8 cellular contexts compared by ENCODE assay signal in the genomic region with DNA sequence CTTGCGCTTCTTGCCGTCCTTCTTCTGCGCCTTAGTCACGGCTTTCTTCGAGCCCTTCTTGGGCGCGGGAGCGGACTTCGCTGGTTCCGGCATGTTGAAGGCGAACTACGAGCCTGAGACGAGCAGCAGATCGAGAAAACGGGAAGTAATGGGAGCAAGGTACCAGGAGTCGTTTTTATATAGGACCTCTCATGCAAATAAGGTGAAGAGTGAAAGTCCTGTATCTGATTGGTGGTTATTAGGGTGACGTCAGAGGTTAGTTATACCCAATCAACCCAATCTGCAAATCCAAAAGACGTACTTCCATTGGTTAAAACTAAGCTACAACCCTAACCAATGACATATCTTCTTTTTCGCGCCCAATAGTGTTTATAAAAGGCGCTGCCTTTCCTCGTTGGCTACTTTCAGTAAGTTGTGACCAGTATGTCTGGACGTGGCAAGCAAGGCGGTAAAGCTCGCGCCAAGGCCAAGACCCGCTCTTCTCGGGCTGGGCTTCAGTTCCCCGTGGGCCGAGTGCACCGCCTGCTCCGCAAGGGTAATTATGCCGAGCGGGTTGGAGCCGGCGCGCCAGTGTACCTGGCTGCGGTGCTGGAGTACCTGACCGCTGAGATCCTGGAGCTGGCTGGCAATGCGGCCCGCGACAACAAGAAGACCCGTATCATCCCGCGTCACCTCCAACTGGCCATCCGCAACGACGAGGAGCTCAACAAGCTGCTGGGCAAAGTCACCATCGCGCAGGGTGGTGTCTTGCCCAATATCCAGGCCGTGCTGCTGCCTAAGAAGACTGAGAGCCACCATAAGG.
A peak's percentile ranks its signal among the peaks of the same experiment; 100 is the strongest.
DNase-seq lines count a peak whose midpoint lies in the region; ATAC-seq and TF ChIP-seq lines count a peak whose summit lies in the region.

No MANE protein-coding gene starts in this region.

- no peaks in the 10 kb centered on the region for H3K9me3 ChIP-seq in Karpas-422 (ENCODE audit: low read length)

- peaks cover 2% of the 10 kb centered on the region; the same call in 1 of the 3 replicates for H3K9me3 Mint-ChIP-seq in GM23338
- H3K9me3 Mint-ChIP-seq in natural killer cell treated with Interleukin-12 subunit alpha and Interleukin-12 subunit beta and Interleukin-15 and Interleukin-18, amount 100 ng/mL, for 72 hours, result no peaks in the 10 kb centered on the region

- peak overlapping the region; percentile 82 for H3K4me3 ChIP-seq in GM23338
- peak overlapping the region; percentile 73 for H3K4me3 ChIP-seq in Karpas-422 (ENCODE audit: low read length)
- peak overlapping the region; percentile 72 to 79 for H3K4me3 ChIP-seq in foreskin fibroblast (ENCODE audit: low read depth in 1 of 2, low read length in 2 of 2)

- no peak overlapping the region for H3K4me3 Mint-ChIP-seq in GM23338
- H3K4me3 Mint-ChIP-seq in natural killer cell treated with Interleukin-12 subunit alpha and Interleukin-12 subunit beta and Interleukin-15 and Interleukin-18, amount 100 ng/mL, for 72 hours, result no peak overlapping the region

- H3F3A ChIP-seq in GM23338 (replicated peaks; ENCODE audit: low read depth), result peaks cover 6% of the 10 kb centered on the region; the same call in 1 of the 2 replicates

- peaks cover 21% of the 10 kb centered on the region; the same call in 2 of the 3 replicates for H3K36me3 Mint-ChIP-seq in GM23338 (ENCODE audit: low read depth)
- peaks cover 5% of the 10 kb centered on the region for H3K36me3 Mint-ChIP-seq in natural killer cell treated with Interleukin-12 subunit alpha and Interleukin-12 subunit beta and Interleukin-15 and Interleukin-18, amount 100 ng/mL, for 72 hours

- H3K9ac ChIP-seq in Karpas-422 (ENCODE audit: low read length), result peak overlapping the region; percentile 78

- peak; percentile 58 for ATAC-seq in GM23338
- ATAC-seq in natural killer cell treated with Interleukin-12 subunit alpha and Interleukin-12 subunit beta and Interleukin-15 and Interleukin-18, amount 100 ng/mL, for 72 hours, result peak; percentile 84 to 89

- H3K9me2 ChIP-seq in GM23338 (ENCODE audit: insufficient read depth), result no peaks in the 10 kb centered on the region
- no peaks in the 10 kb centered on the region for H3K9me2 ChIP-seq in Karpas-422 (replicated peaks; ENCODE audit: insufficient read depth, low read length)

- H2AFZ ChIP-seq in GM23338 (no peak overlapping the region), Karpas-422 (ENCODE audit: low read length) (no peak overlapping the region; the same call in 1 of the 2 replicates)

- H3K27ac ChIP-seq in GM23338 (ENCODE audit: low read depth) (peak overlapping the region; percentile 100), Karpas-422 (ENCODE audit: low read length) (peak overlapping the region; percentile 95), substantia nigra (ENCODE audit: low read depth, low read length, poor library complexity, severe bottlenecking) (peak overlapping the region; percentile 87)

- H3K4me1 ChIP-seq in GM23338 (ENCODE audit: insufficient read depth) (peaks cover 13% of the 10 kb centered on the region; the same call in 1 of the 2 replicates), Karpas-422 (ENCODE audit: low read length) (peaks cover 38% of the 10 kb centered on the region)

- H3K4me2 ChIP-seq in GM23338 (peak overlapping the region; percentile 88), Karpas-422 (ENCODE audit: low read depth, low read length, poor library complexity, severe bottlenecking) (peak overlapping the region; percentile 80)

- peaks cover 16% of the 10 kb centered on the region for H3K4me1 Mint-ChIP-seq in GM23338
- H3K4me1 Mint-ChIP-seq in natural killer cell treated with Interleukin-12 subunit alpha and Interleukin-12 subunit beta and Interleukin-15 and Interleukin-18, amount 100 ng/mL, for 72 hours (ENCODE audit: low read depth in 2 of 2), result peaks cover 7 to 12% of the 10 kb centered on the region in 2 donors

- peak; percentile 99 for DNase-seq in ELR (ENCODE audit: low read depth)
- peak; percentile 98 for DNase-seq in GM23338 (ENCODE audit: low spot score)
- DNase-seq in Karpas-422, result peak; percentile 97
- peak; percentile 100 for DNase-seq in RPMI7951 (ENCODE audit: low read depth)
- peak; percentile 67 for DNase-seq in activated effector memory CD4-positive, alpha-beta T cell treated with Interleukin-2 at 50 U/mL for 16 hours
- DNase-seq in foreskin fibroblast, result peak; percentile 98
- peak; percentile 89 for DNase-seq in natural killer cell treated with Interleukin-12 subunit alpha and Interleukin-12 subunit beta and Interleukin-15 and Interleukin-18, amount 100 ng/mL, for 72 hours (ENCODE audit: low spot score)
- DNase-seq in substantia nigra (lab: John Stamatoyannopoulos, UW), result peak in 46 of 49 donors; percentile 27 to 97 (median 60)

- peaks cover 42% of the 10 kb centered on the region for H3K79me2 ChIP-seq in GM23338 (replicated peaks; ENCODE audit: insufficient read depth)
- H3K79me2 ChIP-seq in Karpas-422 (ENCODE audit: low read length), result peaks cover 6% of the 10 kb centered on the region; the same call in 1 of the 2 replicates

- H3K36me3 ChIP-seq in GM23338 (ENCODE audit: insufficient read depth) (no peaks in the 10 kb centered on the region), Karpas-422 (ENCODE audit: insufficient read depth, low read length) (no peaks in the 10 kb centered on the region)

- H4K20me1 ChIP-seq in GM23338 (replicated peaks; ENCODE audit: insufficient read depth), result no peaks in the 10 kb centered on the region
- H4K20me1 ChIP-seq in Karpas-422 (ENCODE audit: insufficient read depth, low read depth, low read length), result no peaks in the 10 kb centered on the region

- H3K27me3 ChIP-seq in GM23338 (ENCODE audit: insufficient read depth), result no peaks in the 10 kb centered on the region
- no peaks in the 10 kb centered on the region for H3K27me3 ChIP-seq in Karpas-422 (ENCODE audit: low read length)

- TF ChIP-seq CTCF in GM23338 (conservative IDR thresholded peaks at IDR 0.05; ENCODE audit: low read depth in 2 of 2), result no peak
- TF ChIP-seq CTCF in foreskin fibroblast (IDR thresholded peaks at IDR 0.05; ENCODE audit: low read depth, low read length), result no peak

- peaks cover 23% of the 10 kb centered on the region for H3K27me3 Mint-ChIP-seq in GM23338 (ENCODE audit: insufficient read depth, low read depth, poor library complexity)
- H3K27me3 Mint-ChIP-seq in natural killer cell treated with Interleukin-12 subunit alpha and Interleukin-12 subunit beta and Interleukin-15 and Interleukin-18, amount 100 ng/mL, for 72 hours, result no peaks in the 10 kb centered on the region

- no peak overlapping the region for H3K27ac Mint-ChIP-seq in GM23338
- no peak overlapping the region for H3K27ac Mint-ChIP-seq in natural killer cell treated with Interleukin-12 subunit alpha and Interleukin-12 subunit beta and Interleukin-15 and Interleukin-18, amount 100 ng/mL, for 72 hours

TF ChIP-seq in GM23338, 12 proteins besides CTCF, POLR2A, EP300 and RAD21 (continues in another document):
- no peak for TF ChIP-seq ZNF331 (CRISPR knock-in tag; IDR thresholded peaks at IDR 0.05; ENCODE audit: low read depth)
- peak; percentile 99 for TF ChIP-seq POLR2AphosphoS5 (IDR thresholded peaks at IDR 0.05; ENCODE audit: low read depth)
- TF ChIP-seq ZNF114 (CRISPR knock-in tag; IDR thresholded peaks at IDR 0.05), result peak; percentile 91; the same call in 1 of the 2 replicates
- TF ChIP-seq, protein P1, sequence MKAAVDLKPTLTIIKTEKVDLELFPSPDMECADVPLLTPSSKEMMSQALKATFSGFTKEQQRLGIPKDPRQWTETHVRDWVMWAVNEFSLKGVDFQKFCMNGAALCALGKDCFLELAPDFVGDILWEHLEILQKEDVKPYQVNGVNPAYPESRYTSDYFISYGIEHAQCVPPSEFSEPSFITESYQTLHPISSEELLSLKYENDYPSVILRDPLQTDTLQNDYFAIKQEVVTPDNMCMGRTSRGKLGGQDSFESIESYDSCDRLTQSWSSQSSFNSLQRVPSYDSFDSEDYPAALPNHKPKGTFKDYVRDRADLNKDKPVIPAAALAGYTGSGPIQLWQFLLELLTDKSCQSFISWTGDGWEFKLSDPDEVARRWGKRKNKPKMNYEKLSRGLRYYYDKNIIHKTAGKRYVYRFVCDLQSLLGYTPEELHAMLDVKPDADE (IDR thresholded peaks at IDR 0.05), result peak; percentile 77; the same call in 1 of the 2 replicates
- TF ChIP-seq EZH2 (IDR thresholded peaks at IDR 0.05; ENCODE audit: low read depth, unreplicated experiment), result no peak
- TF ChIP-seq, protein P2, sequence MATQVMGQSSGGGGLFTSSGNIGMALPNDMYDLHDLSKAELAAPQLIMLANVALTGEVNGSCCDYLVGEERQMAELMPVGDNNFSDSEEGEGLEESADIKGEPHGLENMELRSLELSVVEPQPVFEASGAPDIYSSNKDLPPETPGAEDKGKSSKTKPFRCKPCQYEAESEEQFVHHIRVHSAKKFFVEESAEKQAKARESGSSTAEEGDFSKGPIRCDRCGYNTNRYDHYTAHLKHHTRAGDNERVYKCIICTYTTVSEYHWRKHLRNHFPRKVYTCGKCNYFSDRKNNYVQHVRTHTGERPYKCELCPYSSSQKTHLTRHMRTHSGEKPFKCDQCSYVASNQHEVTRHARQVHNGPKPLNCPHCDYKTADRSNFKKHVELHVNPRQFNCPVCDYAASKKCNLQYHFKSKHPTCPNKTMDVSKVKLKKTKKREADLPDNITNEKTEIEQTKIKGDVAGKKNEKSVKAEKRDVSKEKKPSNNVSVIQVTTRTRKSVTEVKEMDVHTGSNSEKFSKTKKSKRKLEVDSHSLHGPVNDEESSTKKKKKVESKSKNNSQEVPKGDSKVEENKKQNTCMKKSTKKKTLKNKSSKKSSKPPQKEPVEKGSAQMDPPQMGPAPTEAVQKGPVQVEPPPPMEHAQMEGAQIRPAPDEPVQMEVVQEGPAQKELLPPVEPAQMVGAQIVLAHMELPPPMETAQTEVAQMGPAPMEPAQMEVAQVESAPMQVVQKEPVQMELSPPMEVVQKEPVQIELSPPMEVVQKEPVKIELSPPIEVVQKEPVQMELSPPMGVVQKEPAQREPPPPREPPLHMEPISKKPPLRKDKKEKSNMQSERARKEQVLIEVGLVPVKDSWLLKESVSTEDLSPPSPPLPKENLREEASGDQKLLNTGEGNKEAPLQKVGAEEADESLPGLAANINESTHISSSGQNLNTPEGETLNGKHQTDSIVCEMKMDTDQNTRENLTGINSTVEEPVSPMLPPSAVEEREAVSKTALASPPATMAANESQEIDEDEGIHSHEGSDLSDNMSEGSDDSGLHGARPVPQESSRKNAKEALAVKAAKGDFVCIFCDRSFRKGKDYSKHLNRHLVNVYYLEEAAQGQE (IDR thresholded peaks at IDR 0.05; ENCODE audit: unreplicated experiment), result no peak
- no peak for TF ChIP-seq STAT1 (IDR thresholded peaks at IDR 0.05; ENCODE audit: unreplicated experiment)
- TF ChIP-seq EZH2phosphoT487 (IDR thresholded peaks at IDR 0.05; ENCODE audit: unreplicated experiment), result no peak
- peak; percentile 97 for TF ChIP-seq CREB1 (CRISPR knock-in tag; IDR thresholded peaks at IDR 0.05; ENCODE audit: low read depth)
- TF ChIP-seq NANOG (IDR thresholded peaks at IDR 0.05; ENCODE audit: borderline replicate concordance), result no peak
- peak; percentile 46 for TF ChIP-seq JUNB (IDR thresholded peaks at IDR 0.05; ENCODE audit: unreplicated experiment)

Comparison
In these comparisons a context has a peak if more than half of its experiments do, and no peak if none do; other contexts are left out.
1. Peak in every context shown above with its lines: DNase-seq, ATAC-seq, H3K4me3 ChIP-seq and H3K27ac ChIP-seq.